ENCODE assay signal across 1 cellular context in the genomic region with DNA sequence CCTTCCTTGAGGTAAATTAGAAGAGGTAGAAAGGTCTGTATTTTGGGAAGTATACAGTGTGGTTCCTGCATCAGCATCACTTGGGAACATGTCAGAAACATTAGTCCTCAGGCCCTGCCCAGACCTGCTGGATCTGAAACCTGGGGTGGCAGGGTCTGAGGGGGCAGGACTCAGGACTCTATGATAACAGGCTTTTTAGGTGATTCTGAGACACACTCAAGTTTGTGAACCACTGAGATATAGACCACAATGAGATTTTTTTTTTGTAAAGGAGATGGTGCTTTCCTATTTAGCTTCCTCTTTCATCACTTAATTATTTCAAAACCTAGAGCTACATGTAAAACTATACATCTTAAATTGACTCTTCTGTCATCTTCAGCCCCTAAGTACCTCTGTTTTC.
A peak's percentile ranks its signal among the peaks of the same experiment; 100 is the strongest.
TF ChIP-seq lines count a peak whose summit lies in the region.

No MANE protein-coding gene starts in this region.

TF ChIP-seq in GM12878, 131 proteins besides CTCF, POLR2A, EP300 and RAD21 (continued from another document):
- TF ChIP-seq, protein P1, sequence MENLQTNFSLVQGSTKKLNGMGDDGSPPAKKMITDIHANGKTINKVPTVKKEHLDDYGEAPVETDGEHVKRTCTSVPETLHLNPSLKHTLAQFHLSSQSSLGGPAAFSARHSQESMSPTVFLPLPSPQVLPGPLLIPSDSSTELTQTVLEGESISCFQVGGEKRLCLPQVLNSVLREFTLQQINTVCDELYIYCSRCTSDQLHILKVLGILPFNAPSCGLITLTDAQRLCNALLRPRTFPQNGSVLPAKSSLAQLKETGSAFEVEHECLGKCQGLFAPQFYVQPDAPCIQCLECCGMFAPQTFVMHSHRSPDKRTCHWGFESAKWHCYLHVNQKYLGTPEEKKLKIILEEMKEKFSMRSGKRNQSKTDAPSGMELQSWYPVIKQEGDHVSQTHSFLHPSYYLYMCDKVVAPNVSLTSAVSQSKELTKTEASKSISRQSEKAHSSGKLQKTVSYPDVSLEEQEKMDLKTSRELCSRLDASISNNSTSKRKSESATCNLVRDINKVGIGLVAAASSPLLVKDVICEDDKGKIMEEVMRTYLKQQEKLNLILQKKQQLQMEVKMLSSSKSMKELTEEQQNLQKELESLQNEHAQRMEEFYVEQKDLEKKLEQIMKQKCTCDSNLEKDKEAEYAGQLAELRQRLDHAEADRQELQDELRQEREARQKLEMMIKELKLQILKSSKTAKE (IDR thresholded peaks at IDR 0.05; ENCODE audit: low read depth, poor library complexity, severe bottlenecking), result no peak
- TF ChIP-seq GABPA (IDR thresholded peaks at IDR 0.05; ENCODE audit: low read depth) (no peak), CBX3 (IDR thresholded peaks at IDR 0.05; ENCODE audit: borderline replicate concordance, low read depth) (no peak), SMAD5 (IDR thresholded peaks at IDR 0.05; ENCODE audit: low read depth) (no peak), ZNF24 (IDR thresholded peaks at IDR 0.05) (0 out of 2 replicates have a peak, but pooled peaks have one; percentile 11), CBFB (IDR thresholded peaks at IDR 0.05; ENCODE audit: low read depth) (no peak), TARDBP (IDR thresholded peaks at IDR 0.05; ENCODE audit: borderline replicate concordance) (no peak), SMARCA5 (IDR thresholded peaks at IDR 0.05) (no peak), EGR1 (IDR thresholded peaks at IDR 0.05; ENCODE audit: borderline replicate concordance in 1 of 2, low read depth in 2 of 2, low read length in 2 of 2) (no peak), WRNIP1 (IDR thresholded peaks at IDR 0.05; ENCODE audit: borderline replicate concordance, low read depth, low read length) (no peak), JUND (IDR thresholded peaks at IDR 0.05; ENCODE audit: low read depth, low read length) (no peak), MTA2 (IDR thresholded peaks at IDR 0.05; ENCODE audit: low read depth) (peak; percentile 92), BCL11A (IDR thresholded peaks at IDR 0.05; ENCODE audit: low read depth, low read length) (no peak), SMAD1 (IDR thresholded peaks at IDR 0.05; ENCODE audit: low read depth, partially characterized antibody) (no peak), IRF4 (IDR thresholded peaks at IDR 0.05; ENCODE audit: low read depth, low read length) (no peak), TBL1XR1 (IDR thresholded peaks at IDR 0.05; ENCODE audit: low read depth, low read length) (no peak), RUNX3 (IDR thresholded peaks at IDR 0.05; ENCODE audit: low read length) (no peak)
- TF ChIP-seq, protein P2, sequence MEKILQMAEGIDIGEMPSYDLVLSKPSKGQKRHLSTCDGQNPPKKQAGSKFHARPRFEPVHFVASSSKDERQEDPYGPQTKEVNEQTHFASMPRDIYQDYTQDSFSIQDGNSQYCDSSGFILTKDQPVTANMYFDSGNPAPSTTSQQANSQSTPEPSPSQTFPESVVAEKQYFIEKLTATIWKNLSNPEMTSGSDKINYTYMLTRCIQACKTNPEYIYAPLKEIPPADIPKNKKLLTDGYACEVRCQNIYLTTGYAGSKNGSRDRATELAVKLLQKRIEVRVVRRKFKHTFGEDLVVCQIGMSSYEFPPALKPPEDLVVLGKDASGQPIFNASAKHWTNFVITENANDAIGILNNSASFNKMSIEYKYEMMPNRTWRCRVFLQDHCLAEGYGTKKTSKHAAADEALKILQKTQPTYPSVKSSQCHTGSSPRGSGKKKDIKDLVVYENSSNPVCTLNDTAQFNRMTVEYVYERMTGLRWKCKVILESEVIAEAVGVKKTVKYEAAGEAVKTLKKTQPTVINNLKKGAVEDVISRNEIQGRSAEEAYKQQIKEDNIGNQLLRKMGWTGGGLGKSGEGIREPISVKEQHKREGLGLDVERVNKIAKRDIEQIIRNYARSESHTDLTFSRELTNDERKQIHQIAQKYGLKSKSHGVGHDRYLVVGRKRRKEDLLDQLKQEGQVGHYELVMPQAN (conservative IDR thresholded peaks at IDR 0.05), result no peak
- TF ChIP-seq, protein P3, sequence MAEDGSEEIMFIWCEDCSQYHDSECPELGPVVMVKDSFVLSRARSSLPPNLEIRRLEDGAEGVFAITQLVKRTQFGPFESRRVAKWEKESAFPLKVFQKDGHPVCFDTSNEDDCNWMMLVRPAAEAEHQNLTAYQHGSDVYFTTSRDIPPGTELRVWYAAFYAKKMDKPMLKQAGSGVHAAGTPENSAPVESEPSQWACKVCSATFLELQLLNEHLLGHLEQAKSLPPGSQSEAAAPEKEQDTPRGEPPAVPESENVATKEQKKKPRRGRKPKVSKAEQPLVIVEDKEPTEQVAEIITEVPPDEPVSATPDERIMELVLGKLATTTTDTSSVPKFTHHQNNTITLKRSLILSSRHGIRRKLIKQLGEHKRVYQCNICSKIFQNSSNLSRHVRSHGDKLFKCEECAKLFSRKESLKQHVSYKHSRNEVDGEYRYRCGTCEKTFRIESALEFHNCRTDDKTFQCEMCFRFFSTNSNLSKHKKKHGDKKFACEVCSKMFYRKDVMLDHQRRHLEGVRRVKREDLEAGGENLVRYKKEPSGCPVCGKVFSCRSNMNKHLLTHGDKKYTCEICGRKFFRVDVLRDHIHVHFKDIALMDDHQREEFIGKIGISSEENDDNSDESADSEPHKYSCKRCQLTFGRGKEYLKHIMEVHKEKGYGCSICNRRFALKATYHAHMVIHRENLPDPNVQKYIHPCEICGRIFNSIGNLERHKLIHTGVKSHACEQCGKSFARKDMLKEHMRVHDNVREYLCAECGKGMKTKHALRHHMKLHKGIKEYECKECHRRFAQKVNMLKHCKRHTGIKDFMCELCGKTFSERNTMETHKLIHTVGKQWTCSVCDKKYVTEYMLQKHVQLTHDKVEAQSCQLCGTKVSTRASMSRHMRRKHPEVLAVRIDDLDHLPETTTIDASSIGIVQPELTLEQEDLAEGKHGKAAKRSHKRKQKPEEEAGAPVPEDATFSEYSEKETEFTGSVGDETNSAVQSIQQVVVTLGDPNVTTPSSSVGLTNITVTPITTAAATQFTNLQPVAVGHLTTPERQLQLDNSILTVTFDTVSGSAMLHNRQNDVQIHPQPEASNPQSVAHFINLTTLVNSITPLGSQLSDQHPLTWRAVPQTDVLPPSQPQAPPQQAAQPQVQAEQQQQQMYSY (CRISPR knock-in tag; IDR thresholded peaks at IDR 0.05), result no peak
- TF ChIP-seq, protein P4, sequence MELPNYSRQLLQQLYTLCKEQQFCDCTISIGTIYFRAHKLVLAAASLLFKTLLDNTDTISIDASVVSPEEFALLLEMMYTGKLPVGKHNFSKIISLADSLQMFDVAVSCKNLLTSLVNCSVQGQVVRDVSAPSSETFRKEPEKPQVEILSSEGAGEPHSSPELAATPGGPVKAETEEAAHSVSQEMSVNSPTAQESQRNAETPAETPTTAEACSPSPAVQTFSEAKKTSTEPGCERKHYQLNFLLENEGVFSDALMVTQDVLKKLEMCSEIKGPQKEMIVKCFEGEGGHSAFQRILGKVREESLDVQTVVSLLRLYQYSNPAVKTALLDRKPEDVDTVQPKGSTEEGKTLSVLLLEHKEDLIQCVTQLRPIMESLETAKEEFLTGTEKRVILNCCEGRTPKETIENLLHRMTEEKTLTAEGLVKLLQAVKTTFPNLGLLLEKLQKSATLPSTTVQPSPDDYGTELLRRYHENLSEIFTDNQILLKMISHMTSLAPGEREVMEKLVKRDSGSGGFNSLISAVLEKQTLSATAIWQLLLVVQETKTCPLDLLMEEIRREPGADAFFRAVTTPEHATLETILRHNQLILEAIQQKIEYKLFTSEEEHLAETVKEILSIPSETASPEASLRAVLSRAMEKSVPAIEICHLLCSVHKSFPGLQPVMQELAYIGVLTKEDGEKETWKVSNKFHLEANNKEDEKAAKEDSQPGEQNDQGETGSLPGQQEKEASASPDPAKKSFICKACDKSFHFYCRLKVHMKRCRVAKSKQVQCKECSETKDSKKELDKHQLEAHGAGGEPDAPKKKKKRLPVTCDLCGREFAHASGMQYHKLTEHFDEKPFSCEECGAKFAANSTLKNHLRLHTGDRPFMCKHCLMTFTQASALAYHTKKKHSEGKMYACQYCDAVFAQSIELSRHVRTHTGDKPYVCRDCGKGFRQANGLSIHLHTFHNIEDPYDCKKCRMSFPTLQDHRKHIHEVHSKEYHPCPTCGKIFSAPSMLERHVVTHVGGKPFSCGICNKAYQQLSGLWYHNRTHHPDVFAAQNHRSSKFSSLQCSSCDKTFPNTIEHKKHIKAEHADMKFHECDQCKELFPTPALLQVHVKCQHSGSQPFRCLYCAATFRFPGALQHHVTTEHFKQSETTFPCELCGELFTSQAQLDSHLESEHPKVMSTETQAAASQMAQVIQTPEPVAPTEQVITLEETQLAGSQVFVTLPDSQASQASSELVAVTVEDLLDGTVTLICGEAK (IDR thresholded peaks at IDR 0.05; ENCODE audit: borderline replicate concordance), result no peak
- TF ChIP-seq, protein P5, sequence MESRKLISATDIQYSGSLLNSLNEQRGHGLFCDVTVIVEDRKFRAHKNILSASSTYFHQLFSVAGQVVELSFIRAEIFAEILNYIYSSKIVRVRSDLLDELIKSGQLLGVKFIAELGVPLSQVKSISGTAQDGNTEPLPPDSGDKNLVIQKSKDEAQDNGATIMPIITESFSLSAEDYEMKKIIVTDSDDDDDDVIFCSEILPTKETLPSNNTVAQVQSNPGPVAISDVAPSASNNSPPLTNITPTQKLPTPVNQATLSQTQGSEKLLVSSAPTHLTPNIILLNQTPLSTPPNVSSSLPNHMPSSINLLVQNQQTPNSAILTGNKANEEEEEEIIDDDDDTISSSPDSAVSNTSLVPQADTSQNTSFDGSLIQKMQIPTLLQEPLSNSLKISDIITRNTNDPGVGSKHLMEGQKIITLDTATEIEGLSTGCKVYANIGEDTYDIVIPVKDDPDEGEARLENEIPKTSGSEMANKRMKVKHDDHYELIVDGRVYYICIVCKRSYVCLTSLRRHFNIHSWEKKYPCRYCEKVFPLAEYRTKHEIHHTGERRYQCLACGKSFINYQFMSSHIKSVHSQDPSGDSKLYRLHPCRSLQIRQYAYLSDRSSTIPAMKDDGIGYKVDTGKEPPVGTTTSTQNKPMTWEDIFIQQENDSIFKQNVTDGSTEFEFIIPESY (IDR thresholded peaks at IDR 0.05), result no peak
- TF ChIP-seq, protein P6, sequence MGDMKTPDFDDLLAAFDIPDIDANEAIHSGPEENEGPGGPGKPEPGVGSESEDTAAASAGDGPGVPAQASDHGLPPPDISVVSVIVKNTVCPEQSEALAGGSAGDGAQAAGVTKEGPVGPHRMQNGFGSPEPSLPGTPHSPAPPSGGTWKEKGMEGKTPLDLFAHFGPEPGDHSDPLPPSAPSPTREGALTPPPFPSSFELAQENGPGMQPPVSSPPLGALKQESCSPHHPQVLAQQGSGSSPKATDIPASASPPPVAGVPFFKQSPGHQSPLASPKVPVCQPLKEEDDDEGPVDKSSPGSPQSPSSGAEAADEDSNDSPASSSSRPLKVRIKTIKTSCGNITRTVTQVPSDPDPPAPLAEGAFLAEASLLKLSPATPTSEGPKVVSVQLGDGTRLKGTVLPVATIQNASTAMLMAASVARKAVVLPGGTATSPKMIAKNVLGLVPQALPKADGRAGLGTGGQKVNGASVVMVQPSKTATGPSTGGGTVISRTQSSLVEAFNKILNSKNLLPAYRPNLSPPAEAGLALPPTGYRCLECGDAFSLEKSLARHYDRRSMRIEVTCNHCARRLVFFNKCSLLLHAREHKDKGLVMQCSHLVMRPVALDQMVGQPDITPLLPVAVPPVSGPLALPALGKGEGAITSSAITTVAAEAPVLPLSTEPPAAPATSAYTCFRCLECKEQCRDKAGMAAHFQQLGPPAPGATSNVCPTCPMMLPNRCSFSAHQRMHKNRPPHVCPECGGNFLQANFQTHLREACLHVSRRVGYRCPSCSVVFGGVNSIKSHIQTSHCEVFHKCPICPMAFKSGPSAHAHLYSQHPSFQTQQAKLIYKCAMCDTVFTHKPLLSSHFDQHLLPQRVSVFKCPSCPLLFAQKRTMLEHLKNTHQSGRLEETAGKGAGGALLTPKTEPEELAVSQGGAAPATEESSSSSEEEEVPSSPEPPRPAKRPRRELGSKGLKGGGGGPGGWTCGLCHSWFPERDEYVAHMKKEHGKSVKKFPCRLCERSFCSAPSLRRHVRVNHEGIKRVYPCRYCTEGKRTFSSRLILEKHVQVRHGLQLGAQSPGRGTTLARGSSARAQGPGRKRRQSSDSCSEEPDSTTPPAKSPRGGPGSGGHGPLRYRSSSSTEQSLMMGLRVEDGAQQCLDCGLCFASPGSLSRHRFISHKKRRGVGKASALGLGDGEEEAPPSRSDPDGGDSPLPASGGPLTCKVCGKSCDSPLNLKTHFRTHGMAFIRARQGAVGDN (IDR thresholded peaks at IDR 0.05), result peak; percentile 56
- TF ChIP-seq, protein P7, sequence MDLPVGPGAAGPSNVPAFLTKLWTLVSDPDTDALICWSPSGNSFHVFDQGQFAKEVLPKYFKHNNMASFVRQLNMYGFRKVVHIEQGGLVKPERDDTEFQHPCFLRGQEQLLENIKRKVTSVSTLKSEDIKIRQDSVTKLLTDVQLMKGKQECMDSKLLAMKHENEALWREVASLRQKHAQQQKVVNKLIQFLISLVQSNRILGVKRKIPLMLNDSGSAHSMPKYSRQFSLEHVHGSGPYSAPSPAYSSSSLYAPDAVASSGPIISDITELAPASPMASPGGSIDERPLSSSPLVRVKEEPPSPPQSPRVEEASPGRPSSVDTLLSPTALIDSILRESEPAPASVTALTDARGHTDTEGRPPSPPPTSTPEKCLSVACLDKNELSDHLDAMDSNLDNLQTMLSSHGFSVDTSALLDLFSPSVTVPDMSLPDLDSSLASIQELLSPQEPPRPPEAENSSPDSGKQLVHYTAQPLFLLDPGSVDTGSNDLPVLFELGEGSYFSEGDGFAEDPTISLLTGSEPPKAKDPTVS (IDR thresholded peaks at IDR 0.05; ENCODE audit: low read depth, low read length), result no peak
TF ChIP-seq in GM12878: peak in this region for 11.
